ENCODE assay signal across 9 cellular contexts in genomic region chr11:72015511-72016061, GRCh38. TPM values are rescaled to one million over a fixed set of nuclear protein-coding genes. Genes with fewer than 3 reads are reported as not detected.
DNase-seq lines count a peak whose midpoint lies in the region; ATAC-seq and TF ChIP-seq lines count a peak whose summit lies in the region.
"Had no signal": no experiment of that assay in that cellular context is flagged by ENCODE, and none has a peak within 500 bp of the region (broad histone marks: within the 10 kb centered on the region; RNA-seq: fewer than 3 reads in every experiment).

No MANE protein-coding gene starts in this region.

- H3K9me3 ChIP-seq in OCI-LY7 (ENCODE audit: low read length) (no peaks in the 10 kb centered on the region), fibroblast of lung (ENCODE audit: control insufficient read depth, insufficient read depth, low read depth, low read length) (no peaks in the 10 kb centered on the region), Peyer's patch (no peaks in the 10 kb centered on the region)

- H4K20me1 ChIP-seq in OCI-LY7 (ENCODE audit: insufficient read depth, low read length) (no peaks in the 10 kb centered on the region), fibroblast of lung (ENCODE audit: control insufficient read depth, extremely low read depth, insufficient read depth, low read length) (no peaks in the 10 kb centered on the region)

- ATAC-seq in activated CD8-positive, alpha-beta memory T cell treated with anti-CD3 and anti-CD28 coated beads, Interleukin-2, amount 10 ng/mL, durations not matched to agents 7 days and 5 days = no peak
- ATAC-seq in stimulated activated effector memory CD8-positive, alpha-beta T cell treated with anti-CD3 and anti-CD28 coated beads, Interleukin-12 subunit alpha, Interleukin-12 subunit beta, amount 100 ng/mL, for 72 hours = no peak
- ATAC-seq: activated CD4-positive, CD25-positive, alpha-beta regulatory T cell treated with anti-CD3 and anti-CD28 coated beads, Interleukin-2, amount 50 U/mL, for 24 hours had no signal

- no peak overlapping the region for H3K4me3 Mint-ChIP-seq in activated CD8-positive, alpha-beta memory T cell treated with anti-CD3 and anti-CD28 coated beads, Interleukin-2, amount 10 ng/mL, durations not matched to agents 7 days and 5 days
- no peak overlapping the region for H3K4me3 Mint-ChIP-seq in stimulated activated effector memory CD8-positive, alpha-beta T cell treated with anti-CD3 and anti-CD28 coated beads, Interleukin-12 subunit alpha, Interleukin-12 subunit beta, amount 100 ng/mL, for 72 hours

- no peak overlapping the region for H3K4me3 ChIP-seq in OCI-LY7 (ENCODE audit: low read depth, low read length, poor library complexity, severe bottlenecking)
- H3K4me3 ChIP-seq in fibroblast of lung (replicated peaks in 1 of 4; ENCODE audit: control extremely low read depth in 1 of 4, insufficient read depth in 1 of 4, low read depth in 3 of 4, low read length in 4 of 4) = no peak overlapping the region
- no peak overlapping the region for H3K4me3 ChIP-seq in Peyer's patch

- no peaks in the 10 kb centered on the region for H3K9me2 ChIP-seq in OCI-LY7 (ENCODE audit: insufficient read depth, low read length)

- no TSS peak for BruUV-seq in OCI-LY7 (replicated peaks; lab: Mats Ljungman, UMichigan)

- H3K27me3 Mint-ChIP-seq in activated CD8-positive, alpha-beta memory T cell treated with anti-CD3 and anti-CD28 coated beads, Interleukin-2, amount 10 ng/mL, durations not matched to agents 7 days and 5 days = no peaks in the 10 kb centered on the region

- CTCF ChIA-PET in activated CD8-positive, alpha-beta memory T cell treated with anti-CD3 and anti-CD28 coated beads, Interleukin-2, amount 10 ng/mL, durations not matched to agents 7 days and 5 days (lab: Charles Lee) = interaction anchor here (1.0 to 2.3 kb wide), 5 partner anchors 9 to 85 kb away, joined by 3 to 14 read pairs (median 5); partner anchors contain the start of gene IL18BP
- CTCF ChIA-PET in OCI-LY7 (lab: Charles Lee; ENCODE audit: unreplicated experiment) = interaction anchor here (0.8 to 1.0 kb wide), 2 partner anchors 8 to 38 kb away, joined by 3 read pairs; no protein-coding TSS in a partner anchor

- H3K27ac Mint-ChIP-seq in activated CD8-positive, alpha-beta memory T cell treated with anti-CD3 and anti-CD28 coated beads, Interleukin-2, amount 10 ng/mL, durations not matched to agents 7 days and 5 days = no peak overlapping the region
- peak overlapping the region; percentile 91 for H3K27ac Mint-ChIP-seq in stimulated activated effector memory CD8-positive, alpha-beta T cell treated with anti-CD3 and anti-CD28 coated beads, Interleukin-12 subunit alpha, Interleukin-12 subunit beta, amount 100 ng/mL, for 72 hours

- POLR2A ChIA-PET in OCI-LY7 (lab: Charles Lee) = interaction anchor here (0.8 kb wide), 1 partner anchor 128 kb away, joined by 3 read pairs; no protein-coding TSS in a partner anchor

- no peak for TF ChIP-seq POLR2A in Peyer's patch (IDR thresholded peaks at IDR 0.05)

- no peak overlapping the region for H2AFZ ChIP-seq in OCI-LY7 (ENCODE audit: low read length)
- H2AFZ ChIP-seq in fibroblast of lung (ENCODE audit: low read length) = no peak overlapping the region

- H3K79me2 ChIP-seq in OCI-LY7 (ENCODE audit: insufficient read depth, low read depth, low read length) (no peaks in the 10 kb centered on the region), fibroblast of lung (ENCODE audit: control insufficient read depth, insufficient read depth, low read length) (peaks cover 17% of the 10 kb centered on the region)

- no peaks in the 10 kb centered on the region for H3K4me1 ChIP-seq in OCI-LY7 (ENCODE audit: insufficient read depth, low read length, poor library complexity, severe bottlenecking)
- peaks cover 23% of the 10 kb centered on the region for H3K4me1 ChIP-seq in fibroblast of lung (ENCODE audit: control insufficient read depth, extremely low read depth, insufficient read depth, low read length)
- peaks cover 0 to 20% (median 0%) of the 10 kb centered on the region in 4 donors for H3K4me1 ChIP-seq in Peyer's patch

- H3K9ac ChIP-seq in fibroblast of lung (ENCODE audit: insufficient read depth, low read length) = no peak overlapping the region

- H3K9me3 Mint-ChIP-seq in activated CD8-positive, alpha-beta memory T cell treated with anti-CD3 and anti-CD28 coated beads, Interleukin-2, amount 10 ng/mL, durations not matched to agents 7 days and 5 days (ENCODE audit: low read depth) = no peaks in the 10 kb centered on the region
- H3K9me3 Mint-ChIP-seq in stimulated activated effector memory CD8-positive, alpha-beta T cell treated with anti-CD3 and anti-CD28 coated beads, Interleukin-12 subunit alpha, Interleukin-12 subunit beta, amount 100 ng/mL, for 72 hours = no peaks in the 10 kb centered on the region

- intact Hi-C loops in OCI-LY7 (cut with micrococcal nuclease; ENCODE audit: unreplicated experiment) = no loop called here

- peaks cover 62% of the 10 kb centered on the region for H3K36me3 Mint-ChIP-seq in activated CD8-positive, alpha-beta memory T cell treated with anti-CD3 and anti-CD28 coated beads, Interleukin-2, amount 10 ng/mL, durations not matched to agents 7 days and 5 days
- H3K36me3 Mint-ChIP-seq in stimulated activated effector memory CD8-positive, alpha-beta T cell treated with anti-CD3 and anti-CD28 coated beads, Interleukin-12 subunit alpha, Interleukin-12 subunit beta, amount 100 ng/mL, for 72 hours = peaks cover 100% of the 10 kb centered on the region

- H3K27me3 ChIP-seq in fibroblast of lung (ENCODE audit: control insufficient read depth, insufficient read depth, low read length) (no peaks in the 10 kb centered on the region), Peyer's patch (no peaks in the 10 kb centered on the region)

- H3K27ac ChIP-seq in OCI-LY7 (ENCODE audit: low read depth, low read length, poor library complexity, severe bottlenecking) = no peak overlapping the region
- no peak overlapping the region for H3K27ac ChIP-seq in fibroblast of lung (ENCODE audit: insufficient read depth, low read length)
- H3K27ac ChIP-seq in Peyer's patch = no peak overlapping the region

- no peaks in the 10 kb centered on the region for H3K4me1 Mint-ChIP-seq in activated CD8-positive, alpha-beta memory T cell treated with anti-CD3 and anti-CD28 coated beads, Interleukin-2, amount 10 ng/mL, durations not matched to agents 7 days and 5 days
- peaks cover 25% of the 10 kb centered on the region for H3K4me1 Mint-ChIP-seq in stimulated activated effector memory CD8-positive, alpha-beta T cell treated with anti-CD3 and anti-CD28 coated beads, Interleukin-12 subunit alpha, Interleukin-12 subunit beta, amount 100 ng/mL, for 72 hours

- no peak overlapping the region for H3K4me2 ChIP-seq in OCI-LY7 (ENCODE audit: low read length)
- no peak overlapping the region for H3K4me2 ChIP-seq in fibroblast of lung (ENCODE audit: extremely low read depth, insufficient read depth, low read length)

- peak; percentile 39 for DNase-seq in activated CD8-positive, alpha-beta memory T cell treated with anti-CD3 and anti-CD28 coated beads, Interleukin-2, amount 50 U/mL, for 48 hours
- DNase-seq in activated CD8-positive, alpha-beta memory T cell treated with anti-CD3 and anti-CD28 coated beads, Interleukin-2, amount 10 ng/mL, durations not matched to agents 7 days and 5 days = no peak
- DNase-seq in OCI-LY7 (ENCODE audit: low spot score) = peak; percentile 32
- peak; percentile 19 to 29 for DNase-seq in fibroblast of lung (ENCODE audit: low read depth in 2 of 2)
- no peak for DNase-seq in stimulated activated effector memory CD8-positive, alpha-beta T cell treated with anti-CD3 and anti-CD28 coated beads, Interleukin-12 subunit alpha, Interleukin-12 subunit beta, amount 100 ng/mL, for 72 hours (ENCODE audit: low spot score in 2 of 2)
- DNase-seq in Peyer's patch = no peak
- no peak for DNase-seq in SHP77 (lab: John Stamatoyannopoulos, UW)
- DNase-seq in GDM1 (lab: John Stamatoyannopoulos, UW) = no peak

- H3K36me3 ChIP-seq in OCI-LY7 (ENCODE audit: insufficient read depth, low read length) (peaks cover 93% of the 10 kb centered on the region), fibroblast of lung (ENCODE audit: control insufficient read depth, insufficient read depth, low read length) (peaks cover 63% of the 10 kb centered on the region), Peyer's patch (peaks cover 0 to 100% (median 3%) of the 10 kb centered on the region in 3 donors)

- peak; percentile 66 for TF ChIP-seq CTCF in OCI-LY7 (conservative IDR thresholded peaks at IDR 0.05; ENCODE audit: low read length)
- peak; percentile 26 to 39 for TF ChIP-seq CTCF in fibroblast of lung (conservative IDR thresholded peaks at IDR 0.05 in 1 of 2, IDR thresholded peaks at IDR 0.05 in 1 of 2; ENCODE audit: low read depth in 1 of 2, low read length in 2 of 2)
- peak in 3 of 6 experiments; percentile 9 to 15 (median 11) for TF ChIP-seq CTCF in Peyer's patch (IDR thresholded peaks at IDR 0.05)

RNA-seq across cellular contexts. Expression of gene IL18BP, which starts 16.9 kb away (rescaled TPM):
- total RNA-seq in activated CD8-positive, alpha-beta memory T cell treated with anti-CD3 and anti-CD28 coated beads, Interleukin-2, amount 10 ng/mL, durations not matched to agents 7 days and 5 days = 10 to 100 TPM in 1 of 2 experiments, 1 to 10 TPM in 1; 7.0 to 11.2 TPM
- total RNA-seq in OCI-LY7 (2014; rRNA removed; shearing (Covaris generic)) = 4.2 and 5.7 TPM in 2 replicates
- total RNA-seq in OCI-LY7 (2022) = 10.3 and 12.4 TPM in 2 replicates
- total RNA-seq in fibroblast of lung = 1.5 and 2.5 TPM in 2 replicates
- polyA plus RNA-seq in fibroblast of lung = 2.5 and 5.3 TPM in 2 replicates
- polyA plus RNA-seq in fibroblast of lung (2012) = 4.0 and 17.7 TPM in 2 replicates
- 9.6 and 21.6 TPM in 2 replicates for polyA minus RNA-seq in fibroblast of lung (ENCODE audit: low replicate concordance)
- total RNA-seq in Peyer's patch = 10 to 100 TPM; 16.1 to 45.4 (median 28.2) TPM

Comparison
In these comparisons a context has a peak if more than half of its experiments do, and no peak if none do; other contexts are left out.
1. DNase-seq: peak in activated CD8-positive, alpha-beta memory T cell treated with anti-CD3 and anti-CD28 coated beads, Interleukin-2, amount 50 U/mL, for 48 hours (single experiment), OCI-LY7 (single experiment) and fibroblast of lung (2 of 2); none in activated CD8-positive, alpha-beta memory T cell treated with anti-CD3 and anti-CD28 coated beads, Interleukin-2, amount 10 ng/mL, durations not matched to agents 7 days and 5 days (single experiment), stimulated activated effector memory CD8-positive, alpha-beta T cell treated with anti-CD3 and anti-CD28 coated beads, Interleukin-12 subunit alpha, Interleukin-12 subunit beta, amount 100 ng/mL, for 72 hours (0 of 2), Peyer's patch (0 of 3), SHP77 (0 of 2) and GDM1 (single experiment).